In the genomic region with DNA sequence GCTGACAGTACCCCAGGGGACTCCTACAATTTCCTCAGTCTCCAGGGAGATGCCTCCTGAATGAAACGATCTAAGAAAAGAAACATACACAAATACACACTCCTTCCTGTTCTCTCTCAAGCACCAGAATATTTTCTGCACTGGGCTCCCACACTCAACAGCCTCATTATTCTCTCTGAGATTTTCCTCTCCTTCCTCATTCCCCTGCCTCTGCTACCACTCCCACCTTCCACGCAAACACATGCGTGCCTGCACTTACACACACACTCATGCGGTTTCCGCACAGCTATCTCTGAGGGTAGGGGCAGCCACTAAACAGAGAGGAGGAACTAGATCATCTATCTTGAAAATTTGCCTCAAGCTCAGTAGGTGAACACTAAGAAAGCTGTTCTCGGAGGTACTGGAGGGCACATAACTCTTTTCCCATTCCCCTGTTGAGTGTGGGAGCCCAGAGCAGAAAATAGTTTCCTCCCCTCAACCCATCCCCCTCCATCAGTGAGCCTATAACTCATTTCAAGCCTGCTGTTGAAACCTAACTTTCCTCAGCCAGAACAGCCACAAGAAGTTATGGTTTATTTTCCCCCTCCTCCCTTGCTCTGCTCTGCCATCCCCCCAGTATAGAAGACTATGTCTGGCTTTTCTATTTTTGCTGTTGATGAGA, we compare ENCODE assay signal across 9 cellular contexts. TPM values are rescaled to one million over a fixed set of nuclear protein-coding genes. Genes with fewer than 3 reads are reported as not detected.
DNase-seq lines count a peak whose midpoint lies in the region; ATAC-seq and TF ChIP-seq lines count a peak whose summit lies in the region.
"Had no signal": no experiment of that assay in that cellular context is flagged by ENCODE, and none has a peak within 500 bp of the region (broad histone marks: within the 10 kb centered on the region; RNA-seq: fewer than 3 reads in every experiment).

No MANE protein-coding gene starts in this region.

- DNase-seq in Right ventricle myocardium superior (no peak), right atrium auricular region (ENCODE audit: low spot score) (no peak), RPMI7951 (ENCODE audit: low read depth) (peak; percentile 42), NCI-H446 treated with DMSO at 0.1 percent for 48 hours (lab: John Stamatoyannopoulos, UW) (no peak), NCI-H1417 (lab: John Stamatoyannopoulos, UW) (no peak)
- DNase-seq in effector memory CD8-positive, alpha-beta T cell: no peak
- DNase-seq in stimulated activated CD8-positive, alpha-beta memory T cell treated with anti-CD3 and anti-CD28 coated beads, Interleukin-7, amount 100 ng/mL, for 4 hours (ENCODE audit: low read depth in 2 of 2): peak; percentile 20 to 26
- DNase-seq: psoas muscle had no signal

- H3K4me1 ChIP-seq in right atrium auricular region: no peaks in the 10 kb centered on the region

- H3K9me3 ChIP-seq in right atrium auricular region: peaks cover 0 to 3% of the 10 kb centered on the region in 2 donors
- H3K9me3 ChIP-seq: psoas muscle had no signal

- TF ChIP-seq CTCF in right atrium auricular region (IDR thresholded peaks at IDR 0.05): no peak

- H3K4me3 Mint-ChIP-seq in effector memory CD8-positive, alpha-beta T cell: peak overlapping the region; percentile 2 to 45

- ATAC-seq in Right ventricle myocardium superior (ENCODE audit: poor library complexity): peak; percentile 48
- peak; percentile 86 for ATAC-seq in HG02885 (IDR thresholded peaks at IDR 0.05; ENCODE audit: poor library complexity, unreplicated experiment)
- peak; percentile 83 for ATAC-seq in effector memory CD8-positive, alpha-beta T cell (replicated peaks)

- intact Hi-C loops in Right ventricle myocardium superior (cut with DNase I): no loop called here

- no peak overlapping the region for H3K4me3 ChIP-seq in right atrium auricular region
- H3K4me3 ChIP-seq: psoas muscle had no signal

- H3K27ac ChIP-seq in right atrium auricular region: no peak overlapping the region

- H3K27ac Mint-ChIP-seq in effector memory CD8-positive, alpha-beta T cell: peak overlapping the region; percentile 10 to 25

- no peaks in the 10 kb centered on the region for H3K36me3 ChIP-seq in right atrium auricular region

- H3K9me3 Mint-ChIP-seq in effector memory CD8-positive, alpha-beta T cell: no peaks in the 10 kb centered on the region

- no peaks in the 10 kb centered on the region for H3K36me3 Mint-ChIP-seq in effector memory CD8-positive, alpha-beta T cell (ENCODE audit: insufficient read depth)

- peaks cover 0 to 11% of the 10 kb centered on the region in 2 donors for H3K27me3 Mint-ChIP-seq in effector memory CD8-positive, alpha-beta T cell

- no peaks in the 10 kb centered on the region for H3K27me3 ChIP-seq in right atrium auricular region

- H3K4me1 Mint-ChIP-seq in effector memory CD8-positive, alpha-beta T cell (ENCODE audit: low read depth in 2 of 2): peaks cover 3 to 9% of the 10 kb centered on the region in 2 donors

RNA-seq across cellular contexts. Expression of gene TIPARP, which starts 30.5 kb away (rescaled TPM):
- 31.6 TPM for total RNA-seq in Right ventricle myocardium superior
- 10 to 100 TPM; 39.9 to 47.2 TPM for total RNA-seq in right atrium auricular region
- total RNA-seq in RPMI7951 (2014; rRNA removed; shearing (Covaris generic)): 115 and 155 TPM in 2 replicates

Comparison
In these comparisons a context has a peak if more than half of its experiments do, and no peak if none do; other contexts are left out.
1. DNase-seq: peak in RPMI7951 (single experiment) and stimulated activated CD8-positive, alpha-beta memory T cell treated with anti-CD3 and anti-CD28 coated beads, Interleukin-7, amount 100 ng/mL, for 4 hours (2 of 2); none in Right ventricle myocardium superior (single experiment), right atrium auricular region (single experiment), effector memory CD8-positive, alpha-beta T cell (0 of 3), NCI-H446 treated with DMSO at 0.1 percent for 48 hours (single experiment) and NCI-H1417 (0 of 3).
2. Peak in every context shown above with its lines, with median percentiles within 50 percentile points of each other: ATAC-seq.